In genomic region chr10:76149182-76149581, GRCh38 we compare ENCODE assay signal across 24 cellular contexts.
DNase-seq lines count a peak whose midpoint lies in the region; ATAC-seq and TF ChIP-seq lines count a peak whose summit lies in the region.
"Had no signal": no experiment of that assay in that cellular context is flagged by ENCODE, and none has a peak within 500 bp of the region (broad histone marks: within the 10 kb centered on the region; RNA-seq: fewer than 3 reads in every experiment).

No MANE protein-coding gene starts in this region.

- H3K4me3 Mint-ChIP-seq in Caco-2 (ENCODE audit: unreplicated experiment) (no peak overlapping the region), endodermal cell (no peak overlapping the region), nephron (no peak overlapping the region)
- no peak overlapping the region for H3K4me3 Mint-ChIP-seq in naive thymus-derived CD8-positive, alpha-beta T cell
- H3K4me3 Mint-ChIP-seq: CD8-positive, alpha-beta T cell had no signal

- no peak overlapping the region for H3K9ac ChIP-seq in HUES64 (ENCODE audit: low read depth, low read length)
- H3K9ac ChIP-seq in endodermal cell (ENCODE audit: extremely low read depth, low read length, poor library complexity, severe bottlenecking) = no peak overlapping the region

- H3K27ac Mint-ChIP-seq in Caco-2 (ENCODE audit: unreplicated experiment) = peak overlapping the region; percentile 99
- H3K27ac Mint-ChIP-seq in endodermal cell = peak overlapping the region; percentile 93
- H3K27ac Mint-ChIP-seq in nephron = peak overlapping the region in 2 of 3 experiments; percentile 86 to 93
- no peak overlapping the region for H3K27ac Mint-ChIP-seq in naive thymus-derived CD8-positive, alpha-beta T cell
- H3K27ac Mint-ChIP-seq: CD8-positive, alpha-beta T cell had no signal

- WGBS in HUES64 = 80% methylated on average over 1 of the region's 1 CpG
- WGBS in endodermal cell (ENCODE audit: insufficient coverage in 1 of 2, insufficient read length in 1 of 2), 2 experiments = 80 to 89% methylated on average over 1 of the region's 1 CpG
- WGBS in testis, 2 donors = 94 to 98% methylated on average over 1 of the region's 1 CpG

- no peak overlapping the region for H3K4me3 ChIP-seq in Caco-2 (ENCODE audit: low read depth, low read length)
- no peak overlapping the region for H3K4me3 ChIP-seq in HUES64 (ENCODE audit: low read length)
- peak overlapping the region; percentile 32 for H3K4me3 ChIP-seq in endodermal cell (ENCODE audit: low read length)
- no peak overlapping the region for H3K4me3 ChIP-seq in dorsolateral prefrontal cortex
- H3K4me3 ChIP-seq in testis = no peak overlapping the region
- H3K4me3 ChIP-seq: esophagus squamous epithelium, heart left ventricle, SJSA1, stomach had no signal

- H3K9me3 Mint-ChIP-seq in Caco-2 (ENCODE audit: unreplicated experiment) (peaks cover 16% of the 10 kb centered on the region), endodermal cell (peaks cover 66% of the 10 kb centered on the region), nephron (peaks cover 38% of the 10 kb centered on the region)
- peaks cover 0 to 23% (median 13%) of the 10 kb centered on the region in 9 donors for H3K9me3 Mint-ChIP-seq in naive thymus-derived CD8-positive, alpha-beta T cell

- no peak for DNase-seq in Caco-2
- DNase-seq in endodermal cell = no peak
- no peak for DNase-seq in dorsolateral prefrontal cortex
- DNase-seq in effector CD8-positive, alpha-beta T cell (lab: John Stamatoyannopoulos, UW) = no peak
- DNase-seq in testis = no peak
- no peak for DNase-seq in naive thymus-derived CD8-positive, alpha-beta T cell
- DNase-seq: activated effector memory CD4-positive, alpha-beta T cell treated with anti-CD3 and anti-CD28 coated beads, Interleukin-2, amount 50 U/mL, for 16 hours; aorta; CD8-positive, alpha-beta T cell; esophagus squamous epithelium; heart left ventricle; islet precursor cell; KBM-7; midbrain; NCI-H1092 treated with DMSO at 0.1 percent for 48 hours; NCI-H2107; NCI-H524 treated with DMSO at 0.1 percent for 48 hours; right cardiac atrium; stimulated activated CD4-positive, alpha-beta T cell treated with anti-CD3 and anti-CD28 coated beads, Interleukin-1b, Interleukin-23, amount 100 ng/mL, for 48 hours; stomach; T-helper 9 cell had no signal

- CTCF ChIA-PET in Caco-2 (lab: Charles Lee) = interaction anchor here (0.7 to 2.4 kb wide), 2 partner anchors 42 to 154 kb away, joined by 5 to 8 read pairs; no protein-coding TSS in a partner anchor

- H3K9me3 ChIP-seq in Caco-2 = peaks cover 13% of the 10 kb centered on the region
- H3K9me3 ChIP-seq in HUES64 (ENCODE audit: insufficient read depth, low read depth, low read length) = peaks cover 29% of the 10 kb centered on the region
- H3K9me3 ChIP-seq in endodermal cell (ENCODE audit: control insufficient read depth, low read length) = peaks cover 42% of the 10 kb centered on the region
- no peaks in the 10 kb centered on the region for H3K9me3 ChIP-seq in testis
- H3K9me3 ChIP-seq: esophagus squamous epithelium, SJSA1 had no signal

- peaks cover 28% of the 10 kb centered on the region for H3K4me1 Mint-ChIP-seq in Caco-2 (ENCODE audit: low read depth, unreplicated experiment)
- H3K4me1 Mint-ChIP-seq in endodermal cell = peaks cover 24% of the 10 kb centered on the region
- H3K4me1 Mint-ChIP-seq in nephron = peaks cover 20% of the 10 kb centered on the region
- H3K4me1 Mint-ChIP-seq in naive thymus-derived CD8-positive, alpha-beta T cell = no peaks in the 10 kb centered on the region

- H3K36me3 Mint-ChIP-seq in Caco-2 (ENCODE audit: insufficient read depth, unreplicated experiment) (peaks cover 12% of the 10 kb centered on the region), endodermal cell (ENCODE audit: low read depth) (peaks cover 10% of the 10 kb centered on the region), nephron (ENCODE audit: low read depth) (peaks cover 18% of the 10 kb centered on the region)
- H3K36me3 Mint-ChIP-seq in naive thymus-derived CD8-positive, alpha-beta T cell = peaks cover 0 to 12% (median 2%) of the 10 kb centered on the region in 3 donors
- H3K36me3 Mint-ChIP-seq: CD8-positive, alpha-beta T cell had no signal

- no peak for TF ChIP-seq POLR2A in testis (IDR thresholded peaks at IDR 0.05)

- POLR2A ChIA-PET in Caco-2 (lab: Charles Lee) = no interaction called here
- POLR2A ChIA-PET in naive thymus-derived CD8-positive, alpha-beta T cell (lab: Charles Lee) = no interaction called here

- intact Hi-C loops in Caco-2 (cut with micrococcal nuclease; ENCODE audit: unreplicated experiment) (no loop called here), dorsolateral prefrontal cortex (cut with DNase I) (no loop called here), testis (cut with DNase I; ENCODE audit: low total_unique reads) (no loop called here)

- BruUV-seq in Caco-2 (replicated peaks; lab: Mats Ljungman, UMichigan) = no TSS peak

- peak overlapping the region; percentile 89 for H3K27ac ChIP-seq in HUES64 (ENCODE audit: low read depth, low read length)
- H3K27ac ChIP-seq in endodermal cell (ENCODE audit: low read depth, low read length) = peak overlapping the region; percentile 97
- no peak overlapping the region for H3K27ac ChIP-seq in dorsolateral prefrontal cortex
- H3K27ac ChIP-seq in testis = no peak overlapping the region
- H3K27ac ChIP-seq: SJSA1 had no signal

- H3K27me3 ChIP-seq in Caco-2 (replicated peaks; ENCODE audit: control insufficient read depth, insufficient read depth, low read length) (no peaks in the 10 kb centered on the region), HUES64 (ENCODE audit: insufficient read depth, low read length) (no peaks in the 10 kb centered on the region), endodermal cell (ENCODE audit: control insufficient read depth, insufficient read depth, low read length, poor library complexity, severe bottlenecking) (no peaks in the 10 kb centered on the region), dorsolateral prefrontal cortex (peaks cover 0 to 18% (median 0%) of the 10 kb centered on the region in 45 donors), testis (no peaks in the 10 kb centered on the region)
- H3K27me3 ChIP-seq: esophagus squamous epithelium, heart left ventricle, SJSA1, stomach had no signal

- TF ChIP-seq CTCF in Caco-2 (IDR thresholded peaks at IDR 0.05; ENCODE audit: insufficient read depth in 1 of 2, low read depth in 1 of 2, low read length in 1 of 2, severe bottlenecking in 1 of 2, unreplicated experiment in 1 of 2) (no peak), endodermal cell (conservative IDR thresholded peaks at IDR 0.05) (no peak), nephron (IDR thresholded peaks at IDR 0.05; ENCODE audit: unreplicated experiment in 3 of 3) (no peak), dorsolateral prefrontal cortex (IDR thresholded peaks at IDR 0.05 in 54 of 56, conservative IDR thresholded peaks at IDR 0.05 in 2 of 56; ENCODE audit: low read depth in 1 of 56, partially characterized antibody in 56 of 56) (no peak), testis (IDR thresholded peaks at IDR 0.05) (no peak)

- ATAC-seq in naive thymus-derived CD8-positive, alpha-beta T cell = no peak
- ATAC-seq: CD8-positive, alpha-beta T cell; heart left ventricle; right cardiac atrium had no signal

- H3K4me1 ChIP-seq in Caco-2 (peaks cover 26% of the 10 kb centered on the region), HUES64 (ENCODE audit: insufficient read depth, low read length) (peaks cover 30% of the 10 kb centered on the region), endodermal cell (ENCODE audit: control insufficient read depth, insufficient read depth, low read length) (peaks cover 9% of the 10 kb centered on the region), testis (no peaks in the 10 kb centered on the region)
- H3K4me1 ChIP-seq: SJSA1 had no signal

- no peaks in the 10 kb centered on the region for H3K27me3 Mint-ChIP-seq in Caco-2 (ENCODE audit: insufficient read depth, unreplicated experiment)
- peaks cover 2% of the 10 kb centered on the region for H3K27me3 Mint-ChIP-seq in endodermal cell (ENCODE audit: insufficient read depth)
- no peaks in the 10 kb centered on the region for H3K27me3 Mint-ChIP-seq in nephron (ENCODE audit: low read depth)
- peaks cover 0 to 2% (median 0%) of the 10 kb centered on the region in 5 donors for H3K27me3 Mint-ChIP-seq in naive thymus-derived CD8-positive, alpha-beta T cell

- H3K36me3 ChIP-seq in Caco-2 (ENCODE audit: control insufficient read depth, insufficient read depth, low read length) = no peaks in the 10 kb centered on the region
- peaks cover 6% of the 10 kb centered on the region; the same call in 1 of the 2 replicates for H3K36me3 ChIP-seq in HUES64 (ENCODE audit: insufficient read depth, low read length)
- no peaks in the 10 kb centered on the region for H3K36me3 ChIP-seq in endodermal cell (ENCODE audit: control insufficient read depth, insufficient read depth, low read length)
- no peaks in the 10 kb centered on the region for H3K36me3 ChIP-seq in testis (ENCODE audit: low read depth, missing control alignments)
- H3K36me3 ChIP-seq: esophagus squamous epithelium, heart left ventricle, SJSA1, stomach had no signal

Comparison
In these comparisons a context has a peak if more than half of its experiments do, and no peak if none do; other contexts are left out.
1. H3K27ac Mint-ChIP-seq: peak in Caco-2 (single experiment), endodermal cell (single experiment) and nephron (2 of 3); none in naive thymus-derived CD8-positive, alpha-beta T cell (0 of 10).
2. H3K27ac ChIP-seq: peak in HUES64 (single experiment) and endodermal cell (single experiment); none in dorsolateral prefrontal cortex (0 of 59) and testis (0 of 2).